11 cellular contexts compared by ENCODE assay signal in genomic region chr2:205714789-205715411, GRCh38. TPM values are rescaled to one million over a fixed set of nuclear protein-coding genes. Genes with fewer than 3 reads are reported as not detected.
DNase-seq lines count a peak whose midpoint lies in the region; ATAC-seq and TF ChIP-seq lines count a peak whose summit lies in the region.
"Had no signal": no experiment of that assay in that cellular context is flagged by ENCODE, and none has a peak within 500 bp of the region (broad histone marks: within the 10 kb centered on the region; RNA-seq: fewer than 3 reads in every experiment).

No MANE protein-coding gene starts in this region.

- ATAC-seq in Right ventricle myocardium inferior, result no peak
- ATAC-seq in HG02852 (IDR thresholded peaks at IDR 0.05; ENCODE audit: unreplicated experiment), result no peak

- H3K36me3 Mint-ChIP-seq in mesothelial cell of epicardium, result no peaks in the 10 kb centered on the region
- peaks cover 12% of the 10 kb centered on the region for H3K36me3 Mint-ChIP-seq in type B pancreatic cell

- H3K9me3 Mint-ChIP-seq in mesothelial cell of epicardium, result no peaks in the 10 kb centered on the region
- H3K9me3 Mint-ChIP-seq in type B pancreatic cell, result no peaks in the 10 kb centered on the region

- H3K27ac Mint-ChIP-seq in mesothelial cell of epicardium (peak overlapping the region; percentile 87), type B pancreatic cell (peak overlapping the region; percentile 68)

- H3K4me3 Mint-ChIP-seq in mesothelial cell of epicardium (no peak overlapping the region), type B pancreatic cell (no peak overlapping the region)

- H3K4me1 ChIP-seq in cardiac muscle cell (ENCODE audit: low read depth), result peaks cover 20% of the 10 kb centered on the region
- H3K4me1 ChIP-seq: testis had no signal

- H3K27ac ChIP-seq in cardiac muscle cell, result peak overlapping the region; percentile 70
- H3K27ac ChIP-seq: testis had no signal

- H3K27me3 ChIP-seq in cardiac muscle cell, result no peaks in the 10 kb centered on the region
- H3K27me3 ChIP-seq: testis had no signal

- no peak overlapping the region for H3K4me3 ChIP-seq in cardiac muscle cell
- H3K4me3 ChIP-seq: lung, testis had no signal

- no peaks in the 10 kb centered on the region for H3K27me3 Mint-ChIP-seq in mesothelial cell of epicardium (ENCODE audit: low read depth)
- peaks cover 10% of the 10 kb centered on the region for H3K27me3 Mint-ChIP-seq in type B pancreatic cell

- DNase-seq in cardiac muscle cell (ENCODE audit: low read depth in 1 of 2, low spot score in 1 of 2) (peak in 1 of 2 donors; percentile 42), Right ventricle myocardium inferior (ENCODE audit: missing footprints) (no peak), amniotic epithelial cell (ENCODE audit: low read depth) (peak; percentile 71), mesothelial cell of epicardium (ENCODE audit: low spot score in 2 of 2, unreplicated experiment in 2 of 2) (no peak), type B pancreatic cell (ENCODE audit: extremely low spot score, unreplicated experiment) (no peak), HK-2 (ENCODE audit: unreplicated experiment) (no peak)
- DNase-seq in activated naive CD4-positive, alpha-beta T cell treated with Interleukin-2 at 50 U/mL for 16 hours, result no peak
- DNase-seq: activated CD4-positive, alpha-beta T cell treated with anti-CD3 and anti-CD28 coated beads for 48 hours; testis had no signal

- TF ChIP-seq CTCF in cardiac muscle cell (IDR thresholded peaks at IDR 0.05; ENCODE audit: low read depth, low read length) (no peak), mesothelial cell of epicardium (IDR thresholded peaks at IDR 0.05; ENCODE audit: unreplicated experiment) (no peak), type B pancreatic cell (conservative IDR thresholded peaks at IDR 0.05) (no peak)

- H3K36me3 ChIP-seq in cardiac muscle cell, result no peaks in the 10 kb centered on the region

- intact Hi-C loops in Right ventricle myocardium inferior (cut with DNase I), result no loop called here

- H3K4me1 Mint-ChIP-seq in mesothelial cell of epicardium (peaks cover 47% of the 10 kb centered on the region), type B pancreatic cell (ENCODE audit: unreplicated experiment) (peaks cover 57% of the 10 kb centered on the region)

- H3K9me3 ChIP-seq in cardiac muscle cell (ENCODE audit: low read depth), result no peaks in the 10 kb centered on the region
- H3K9me3 ChIP-seq: testis had no signal

RNA-seq across cellular contexts. Expression of gene NRP2, which starts 32.6 kb away (rescaled TPM):
- 41.6 and 166 TPM in 2 replicates for total RNA-seq in cardiac muscle cell
- polyA plus RNA-seq in cardiac muscle cell, result 35.2 and 118 TPM in 2 replicates
- total RNA-seq in Right ventricle myocardium inferior, result 7.6 TPM
- 82.2 to 89.5 TPM (median 83.6 TPM) in 3 replicates for total RNA-seq in mesothelial cell of epicardium
- total RNA-seq in type B pancreatic cell (ENCODE audit: low replicate concordance), result 18.7 and 109 TPM in 2 replicates
